ENCODE assay signal across 16 cellular contexts in the genomic region with DNA sequence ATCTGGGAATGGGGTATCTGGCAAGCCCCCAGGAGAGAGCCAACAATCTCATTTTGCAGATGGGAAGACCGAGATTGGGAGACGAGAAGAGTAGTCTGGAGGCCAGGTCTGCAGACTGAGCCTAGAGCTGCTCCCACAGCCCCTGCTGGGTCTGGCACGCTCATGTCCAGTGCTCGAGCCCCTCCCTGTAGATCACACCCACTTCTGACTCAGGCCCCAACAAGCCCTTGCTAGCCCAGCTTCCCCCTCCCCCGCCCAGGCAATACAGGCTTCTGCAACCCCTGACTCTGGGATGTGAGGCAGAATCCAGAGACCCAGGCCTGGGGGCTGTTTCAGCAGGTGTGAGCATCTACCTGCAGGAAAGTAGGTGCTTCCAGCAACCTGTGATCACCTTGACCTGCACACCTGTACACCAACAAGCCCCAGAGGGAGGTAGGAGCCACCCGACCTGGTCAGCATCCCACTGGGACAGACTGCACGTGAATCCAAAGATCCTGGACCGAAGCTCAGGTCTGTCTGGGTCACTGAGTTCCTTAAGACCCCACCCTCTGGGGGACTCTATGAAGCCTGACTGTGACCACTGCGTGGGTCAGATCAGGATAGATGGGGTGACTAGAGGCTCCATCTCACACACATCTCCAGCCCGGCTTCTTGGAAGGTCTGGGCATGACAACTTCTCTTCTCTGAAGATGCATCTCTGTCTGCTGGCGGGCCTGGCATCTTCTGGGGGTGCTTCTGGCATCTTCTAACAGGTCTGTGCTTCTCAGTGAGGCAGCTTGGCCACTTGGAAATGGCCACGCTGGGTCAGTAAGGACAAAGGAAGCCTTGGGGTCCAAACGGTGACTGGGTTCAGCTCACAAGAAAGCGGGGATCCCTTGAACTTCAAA. TPM values are rescaled to one million over a fixed set of nuclear protein-coding genes. Genes with fewer than 3 reads are reported as not detected.
DNase-seq lines count a peak whose midpoint lies in the region; TF ChIP-seq lines count a peak whose summit lies in the region.
"Had no signal": no experiment of that assay in that cellular context is flagged by ENCODE, and none has a peak within 500 bp of the region (broad histone marks: within the 10 kb centered on the region; RNA-seq: fewer than 3 reads in every experiment).

No MANE protein-coding gene starts in this region.

- in situ Hi-C loops in astrocyte of the spinal cord (cut with HindIII; ENCODE audit: low sequenced_read_pairs) = no loop called here

- peaks cover 6% of the 10 kb centered on the region for H3K4me1 Mint-ChIP-seq in activated CD4-positive, alpha-beta memory T cell treated with anti-CD3 and anti-CD28 coated beads for 36 hours (ENCODE audit: low read depth)
- H3K4me1 Mint-ChIP-seq: central memory CD8-positive, alpha-beta T cell had no signal

- H3K27me3 Mint-ChIP-seq in activated CD4-positive, alpha-beta memory T cell treated with anti-CD3 and anti-CD28 coated beads for 36 hours = peaks cover 2% of the 10 kb centered on the region

- peaks cover 5% of the 10 kb centered on the region for H3K9me3 Mint-ChIP-seq in activated CD4-positive, alpha-beta memory T cell treated with anti-CD3 and anti-CD28 coated beads for 36 hours
- H3K9me3 Mint-ChIP-seq: central memory CD8-positive, alpha-beta T cell had no signal

- no peak overlapping the region for H3K4me3 Mint-ChIP-seq in activated CD4-positive, alpha-beta memory T cell treated with anti-CD3 and anti-CD28 coated beads for 36 hours
- H3K4me3 Mint-ChIP-seq: activated CD8-positive, alpha-beta T cell treated with anti-CD3 and anti-CD28 coated beads, Interleukin-2, amount 10 ng/mL, durations not matched to agents 7 days and 5 days; central memory CD8-positive, alpha-beta T cell had no signal

- no peak overlapping the region for H3K27ac Mint-ChIP-seq in activated CD4-positive, alpha-beta memory T cell treated with anti-CD3 and anti-CD28 coated beads for 36 hours
- H3K27ac Mint-ChIP-seq: activated CD8-positive, alpha-beta T cell treated with anti-CD3 and anti-CD28 coated beads, Interleukin-2, amount 10 ng/mL, durations not matched to agents 7 days and 5 days had no signal

- H3K36me3 Mint-ChIP-seq in activated CD4-positive, alpha-beta memory T cell treated with anti-CD3 and anti-CD28 coated beads for 36 hours = no peaks in the 10 kb centered on the region

- TF ChIP-seq CTCF in astrocyte of the spinal cord (IDR thresholded peaks at IDR 0.05; ENCODE audit: low read depth, low read length) = no peak

- peak; percentile 48 for DNase-seq in AG08396 (ENCODE audit: low spot score)
- peak; percentile 36 for DNase-seq in HS-27A (ENCODE audit: low read depth)
- DNase-seq in astrocyte of the spinal cord (ENCODE audit: low read depth, low spot score) = peak; percentile 76
- peak; percentile 61 for DNase-seq in iris pigment epithelial cell (ENCODE audit: low read depth)
- DNase-seq in NCI-H1417 treated with DMSO at 0.1 percent for 48 hours (lab: John Stamatoyannopoulos, UW) = no peak
- no peak for DNase-seq in activated CD4-positive, alpha-beta memory T cell treated with anti-CD3 and anti-CD28 coated beads for 36 hours
- DNase-seq in SHP77 treated with DMSO at 0.1 percent for 48 hours (lab: John Stamatoyannopoulos, UW) = no peak
- DNase-seq in UCSD-AML1 (lab: John Stamatoyannopoulos, UW; ENCODE audit: unreplicated experiment) = no peak
- DNase-seq: activated CD8-positive, alpha-beta T cell treated with anti-CD3 and anti-CD28 coated beads, Interleukin-2, amount 10 ng/mL, durations not matched to agents 7 days and 5 days; activated effector memory CD4-positive, alpha-beta T cell treated with anti-CD3 and anti-CD28 coated beads, Interleukin-2, amount 50 U/mL, for 16 hours; NCI-H1105 treated with DMSO at 0.1 percent for 48 hours; NCI-H524; stimulated activated CD4-positive, alpha-beta T cell treated with anti-CD3 and anti-CD28 coated beads, Interleukin-4, amount 100 ng/mL, for 1 hour; stimulated activated naive CD4-positive, alpha-beta T cell had no signal

- intact Hi-C loops in activated CD4-positive, alpha-beta memory T cell treated with anti-CD3 and anti-CD28 coated beads for 36 hours (cut with micrococcal nuclease) = no loop called here

- POLR2A ChIA-PET in activated CD4-positive, alpha-beta memory T cell treated with anti-CD3 and anti-CD28 coated beads for 36 hours (lab: Charles Lee) = no interaction called here

- CTCF ChIA-PET in activated CD4-positive, alpha-beta memory T cell treated with anti-CD3 and anti-CD28 coated beads for 36 hours (lab: Charles Lee) = no interaction called here

- H3K4me3 ChIP-seq in astrocyte of the spinal cord (ENCODE audit: low read depth, low read length) = no peak overlapping the region

RNA-seq across cellular contexts. Expression of a gene that starts 29.3 kb away (rescaled TPM):
- not detected for total RNA-seq in activated CD4-positive, alpha-beta memory T cell treated with anti-CD3 and anti-CD28 coated beads for 36 hours
- total RNA-seq: activated CD8-positive, alpha-beta T cell treated with anti-CD3 and anti-CD28 coated beads, Interleukin-2, amount 10 ng/mL, durations not matched to agents 7 days and 5 days; epithelial cell of proximal tubule had no signal

Comparison
In these comparisons a context has a peak if more than half of its experiments do, and no peak if none do; other contexts are left out.
1. DNase-seq: peak in AG08396 (single experiment), HS-27A (single experiment), astrocyte of the spinal cord (single experiment) and iris pigment epithelial cell (single experiment); none in NCI-H1417 treated with DMSO at 0.1 percent for 48 hours (single experiment), activated CD4-positive, alpha-beta memory T cell treated with anti-CD3 and anti-CD28 coated beads for 36 hours (single experiment), SHP77 treated with DMSO at 0.1 percent for 48 hours (single experiment) and UCSD-AML1 (single experiment).